ENCODE assay signal across 14 cellular contexts in genomic region chr9:132973713-132974112, GRCh38. TPM values are rescaled to one million over a fixed set of nuclear protein-coding genes. Genes with fewer than 3 reads are reported as not detected.
DNase-seq lines count a peak whose midpoint lies in the region; TF ChIP-seq lines count a peak whose summit lies in the region.
"Had no signal": no experiment of that assay in that cellular context is flagged by ENCODE, and none has a peak within 500 bp of the region (broad histone marks: within the 10 kb centered on the region; RNA-seq: fewer than 3 reads in every experiment).

No MANE protein-coding gene starts in this region.

- no peaks in the 10 kb centered on the region for H3K36me3 Mint-ChIP-seq in activated CD4-positive, alpha-beta memory T cell treated with anti-CD3 and anti-CD28 coated beads for 36 hours
- H3K36me3 Mint-ChIP-seq in activated CD4-positive, alpha-beta memory T cell treated with anti-CD3 and anti-CD28 coated beads, Interleukin-2, amount 10 ng/mL, durations not matched to agents 7 days and 5 days (ENCODE audit: low read depth): no peaks in the 10 kb centered on the region

- H3K4me3 ChIP-seq in esophagus muscularis mucosa: no peak overlapping the region
- H3K4me3 ChIP-seq: SJSA1 had no signal

- TF ChIP-seq POLR2A in esophagus muscularis mucosa (IDR thresholded peaks at IDR 0.05; ENCODE audit: low read depth): no peak

- no peaks in the 10 kb centered on the region for H3K9me3 Mint-ChIP-seq in activated CD4-positive, alpha-beta memory T cell treated with anti-CD3 and anti-CD28 coated beads for 36 hours
- H3K9me3 Mint-ChIP-seq in activated CD4-positive, alpha-beta memory T cell treated with anti-CD3 and anti-CD28 coated beads, Interleukin-2, amount 10 ng/mL, durations not matched to agents 7 days and 5 days: no peaks in the 10 kb centered on the region

- no peak for TF ChIP-seq EP300 in esophagus muscularis mucosa (IDR thresholded peaks at IDR 0.05)

- peak; percentile 43 for DNase-seq in activated CD4-positive, alpha-beta memory T cell treated with anti-CD3 and anti-CD28 coated beads for 36 hours
- DNase-seq in activated CD4-positive, alpha-beta memory T cell treated with anti-CD3 and anti-CD28 coated beads, Interleukin-2, amount 10 ng/mL, durations not matched to agents 7 days and 5 days: no peak
- DNase-seq in HEK293T (ENCODE audit: extremely low spot score) (no peak), SW480 (ENCODE audit: low spot score) (peak; percentile 19), hepatic stellate cell (ENCODE audit: low spot score) (peak; percentile 59), NCI-H226 (no peak), amniotic stem cell (lab: John Stamatoyannopoulos, UW) (no peak), esophagus muscularis mucosa (ENCODE audit: extremely low spot score) (no peak)
- DNase-seq: amygdala, BE2C, NCI-H2171 treated with DMSO at 0.1 percent for 48 hours had no signal

- H3K4me3 Mint-ChIP-seq in activated CD4-positive, alpha-beta memory T cell treated with anti-CD3 and anti-CD28 coated beads for 36 hours: no peak overlapping the region
- H3K4me3 Mint-ChIP-seq in activated CD4-positive, alpha-beta memory T cell treated with anti-CD3 and anti-CD28 coated beads, Interleukin-2, amount 10 ng/mL, durations not matched to agents 7 days and 5 days: no peak overlapping the region

- H3K27ac Mint-ChIP-seq in activated CD4-positive, alpha-beta memory T cell treated with anti-CD3 and anti-CD28 coated beads for 36 hours: no peak overlapping the region
- no peak overlapping the region for H3K27ac Mint-ChIP-seq in activated CD4-positive, alpha-beta memory T cell treated with anti-CD3 and anti-CD28 coated beads, Interleukin-2, amount 10 ng/mL, durations not matched to agents 7 days and 5 days

- H3K27me3 ChIP-seq in esophagus muscularis mucosa: peaks cover 0 to 81% (median 9%) of the 10 kb centered on the region in 4 donors

- H3K9me3 ChIP-seq in esophagus muscularis mucosa: no peaks in the 10 kb centered on the region
- H3K9me3 ChIP-seq: BE2C, SJSA1 had no signal

- H3K27ac ChIP-seq in esophagus muscularis mucosa (replicated peaks in 1 of 4): no peak overlapping the region
- H3K27ac ChIP-seq: SJSA1 had no signal

- no peak for TF ChIP-seq CTCF in esophagus muscularis mucosa (IDR thresholded peaks at IDR 0.05)

- peaks cover 16% of the 10 kb centered on the region for H3K27me3 Mint-ChIP-seq in activated CD4-positive, alpha-beta memory T cell treated with anti-CD3 and anti-CD28 coated beads for 36 hours
- peaks cover 23% of the 10 kb centered on the region for H3K27me3 Mint-ChIP-seq in activated CD4-positive, alpha-beta memory T cell treated with anti-CD3 and anti-CD28 coated beads, Interleukin-2, amount 10 ng/mL, durations not matched to agents 7 days and 5 days

- no peaks in the 10 kb centered on the region for H3K36me3 ChIP-seq in esophagus muscularis mucosa
- H3K36me3 ChIP-seq: BE2C, SJSA1 had no signal

- H3K4me1 ChIP-seq in esophagus muscularis mucosa: peaks cover 4 to 13% (median 9%) of the 10 kb centered on the region in 4 donors
- H3K4me1 ChIP-seq: BE2C had no signal

- intact Hi-C loops in activated CD4-positive, alpha-beta memory T cell treated with anti-CD3 and anti-CD28 coated beads for 36 hours (cut with micrococcal nuclease): no loop called here
- intact Hi-C loops in esophagus muscularis mucosa (cut with DNase I): no loop called here

- POLR2A ChIA-PET in activated CD4-positive, alpha-beta memory T cell treated with anti-CD3 and anti-CD28 coated beads for 36 hours (lab: Charles Lee): no interaction called here
- POLR2A ChIA-PET in activated CD4-positive, alpha-beta memory T cell treated with anti-CD3 and anti-CD28 coated beads, Interleukin-2, amount 10 ng/mL, durations not matched to agents 7 days and 5 days (lab: Charles Lee): no interaction called here
- POLR2A ChIA-PET in HEK293T (lab: Yijun Ruan, JAX): no interaction called here

- 95% methylated on average over 5 of the region's 5 CpGs for WGBS in esophagus muscularis mucosa

- CTCF ChIA-PET in activated CD4-positive, alpha-beta memory T cell treated with anti-CD3 and anti-CD28 coated beads for 36 hours (lab: Charles Lee): interaction anchor here (0.7 to 2.1 kb wide), 5 partner anchors 22 to 170 kb away, joined by 3 to 6 read pairs (median 3); partner anchors contain the start of gene TSC1
- CTCF ChIA-PET in activated CD4-positive, alpha-beta memory T cell treated with anti-CD3 and anti-CD28 coated beads, Interleukin-2, amount 10 ng/mL, durations not matched to agents 7 days and 5 days (lab: Charles Lee): interaction anchor here (1.2 to 2.2 kb wide), 2 partner anchors 8 to 204 kb away, joined by 3 to 8 read pairs; no protein-coding TSS in a partner anchor
- CTCF ChIA-PET in HEK293T (lab: Yijun Ruan, JAX): no interaction called here

- H3K4me1 Mint-ChIP-seq in activated CD4-positive, alpha-beta memory T cell treated with anti-CD3 and anti-CD28 coated beads for 36 hours (ENCODE audit: low read depth): peaks cover 4% of the 10 kb centered on the region
- H3K4me1 Mint-ChIP-seq in activated CD4-positive, alpha-beta memory T cell treated with anti-CD3 and anti-CD28 coated beads, Interleukin-2, amount 10 ng/mL, durations not matched to agents 7 days and 5 days: peaks cover 7% of the 10 kb centered on the region

TF ChIP-seq in HEK293T, 16 proteins besides CTCF, POLR2A, EP300 and RAD21:
- TF ChIP-seq PKNOX1 (IDR thresholded peaks at IDR 0.05): no peak
- TF ChIP-seq L3MBTL2 (conservative IDR thresholded peaks at IDR 0.05): peak; percentile 74
- no peak for TF ChIP-seq FOXK2 (IDR thresholded peaks at IDR 0.05)
- TF ChIP-seq BHLHE40 (IDR thresholded peaks at IDR 0.05; ENCODE audit: borderline replicate concordance): no peak
- no peak for TF ChIP-seq SP1 (IDR thresholded peaks at IDR 0.05)
TF ChIP-seq in HEK293T: peak in this region for 1.

RNA-seq across cellular contexts. Expression of gene GFI1B, which starts 4.8 kb away (rescaled TPM):
- total RNA-seq in activated CD4-positive, alpha-beta memory T cell treated with anti-CD3 and anti-CD28 coated beads for 36 hours: not detected
- total RNA-seq in activated CD4-positive, alpha-beta memory T cell treated with anti-CD3 and anti-CD28 coated beads, Interleukin-2, amount 10 ng/mL, durations not matched to agents 7 days and 5 days: not detected
- total RNA-seq in esophagus muscularis mucosa: under 1 TPM in 1 of 4 donors, not detected in 3; 0.17 TPM
- total RNA-seq: myocyte, sciatic nerve had no signal

RNA-seq across cellular contexts. Expression of gene TSC1, which starts 29.3 kb away (rescaled TPM):
- total RNA-seq in activated CD4-positive, alpha-beta memory T cell treated with anti-CD3 and anti-CD28 coated beads for 36 hours: 10 to 100 TPM; 19.6 to 23.6 TPM
- total RNA-seq in activated CD4-positive, alpha-beta memory T cell treated with anti-CD3 and anti-CD28 coated beads, Interleukin-2, amount 10 ng/mL, durations not matched to agents 7 days and 5 days: 10 to 100 TPM; 30.0 to 31.0 TPM
- 10 to 100 TPM; 25.0 to 36.9 (median 30.6) TPM for total RNA-seq in esophagus muscularis mucosa

RNA-seq across cellular contexts. Expression of gene GTF3C5, which starts 57.1 kb away (rescaled TPM):
- total RNA-seq in activated CD4-positive, alpha-beta memory T cell treated with anti-CD3 and anti-CD28 coated beads for 36 hours: 10 to 100 TPM; 80.3 to 81.2 TPM
- total RNA-seq in activated CD4-positive, alpha-beta memory T cell treated with anti-CD3 and anti-CD28 coated beads, Interleukin-2, amount 10 ng/mL, durations not matched to agents 7 days and 5 days: 10 to 100 TPM; 66.8 to 67.3 TPM
- 10 to 100 TPM; 38.9 to 58.1 (median 42.4) TPM for total RNA-seq in esophagus muscularis mucosa

Comparison
In these comparisons a context has a peak if more than half of its experiments do, and no peak if none do; other contexts are left out.
1. DNase-seq: peak in activated CD4-positive, alpha-beta memory T cell treated with anti-CD3 and anti-CD28 coated beads for 36 hours (single experiment), SW480 (single experiment) and hepatic stellate cell (single experiment); none in activated CD4-positive, alpha-beta memory T cell treated with anti-CD3 and anti-CD28 coated beads, Interleukin-2, amount 10 ng/mL, durations not matched to agents 7 days and 5 days (single experiment), HEK293T (single experiment), NCI-H226 (single experiment), amniotic stem cell (single experiment) and esophagus muscularis mucosa (single experiment).